21 cellular contexts compared by ENCODE assay signal in genomic region chr17:45987706-45988105, GRCh38. TPM values are rescaled to one million over a fixed set of nuclear protein-coding genes. Genes with fewer than 3 reads are reported as not detected.
A peak's percentile ranks its signal among the peaks of the same experiment; 100 is the strongest.
DNase-seq lines count a peak whose midpoint lies in the region; ATAC-seq, FAIRE-seq and TF ChIP-seq lines count a peak whose summit lies in the region.
"Had no signal": no experiment of that assay in that cellular context is flagged by ENCODE, and none has a peak within 500 bp of the region (broad histone marks: within the 10 kb centered on the region; RNA-seq: fewer than 3 reads in every experiment).

No MANE protein-coding gene starts in this region.

- no peak for TF ChIP-seq EP300 in H1 (IDR thresholded peaks at IDR 0.05; ENCODE audit: borderline replicate concordance in 1 of 2, low read depth in 2 of 2, low read length in 2 of 2)

- H4K20me1 ChIP-seq in H1 (replicated peaks in 1 of 2; ENCODE audit: control insufficient read depth in 1 of 2, insufficient read depth in 2 of 2, low read length in 2 of 2): no peaks in the 10 kb centered on the region
- H4K20me1 ChIP-seq in osteoblast (ENCODE audit: insufficient read depth, low read length): no peaks in the 10 kb centered on the region

- H3K79me1 ChIP-seq in H1 (ENCODE audit: low read depth, low read length): no peaks in the 10 kb centered on the region

- H3K27ac ChIP-seq in H1 (ENCODE audit: low read depth, low read length) (no peak overlapping the region), osteoblast (ENCODE audit: low read depth, low read length) (no peak overlapping the region)
- H3K27ac ChIP-seq: 22Rv1, A549, C4-2B had no signal

- H3K9ac ChIP-seq in H1 (replicated peaks in 1 of 4; ENCODE audit: extremely low read depth in 1 of 4, low read depth in 3 of 4, low read length in 3 of 4): no peak overlapping the region

- CTCF ChIA-PET in H1 (lab: Charles Lee; ENCODE audit: partially characterized antibody): interaction anchor here (1.0 to 2.2 kb wide), 4 partner anchors 10 to 23 kb away, joined by 3 to 11 read pairs (median 4); no protein-coding TSS in a partner anchor

- H3K14ac ChIP-seq in H1 (ENCODE audit: insufficient read length): no peak overlapping the region

- no peak overlapping the region for H3K4ac ChIP-seq in H1 (replicated peaks; ENCODE audit: insufficient read length, low read depth, low read length)

- peaks cover 0 to 10% (median 4%) of the 10 kb centered on the region in 4 experiments; a peak in 4 of 7 replicates for H3K4me1 ChIP-seq in H1 (replicated peaks in 1 of 4; ENCODE audit: control insufficient read depth in 3 of 4, insufficient read depth in 4 of 4, low read length in 3 of 4)
- no peaks in the 10 kb centered on the region for H3K4me1 ChIP-seq in osteoblast (ENCODE audit: insufficient read depth, low read length)
- H3K4me1 ChIP-seq: A549, Caco-2, HAP-1 had no signal

- H2BK120ac ChIP-seq in H1 (replicated peaks; ENCODE audit: low read depth, low read length): no peak overlapping the region

- no peak overlapping the region for H3K18ac ChIP-seq in H1 (ENCODE audit: extremely low read depth, low read length)

- peak overlapping the region; percentile 11; the same call in 1 of the 2 replicates for H4K8ac ChIP-seq in H1 (ENCODE audit: extremely low read depth, insufficient read depth, low read length)

- H3K9me3 Mint-ChIP-seq in natural killer cell: no peaks in the 10 kb centered on the region
- H3K9me3 Mint-ChIP-seq: CD4-positive, alpha-beta T cell had no signal

- FAIRE-seq in H1 (lab: Jason Lieb, UNC): no peak
- FAIRE-seq: A549, D721Med, GM19239 had no signal

- H3K56ac ChIP-seq in H1 (replicated peaks; ENCODE audit: insufficient read length, low read depth, low read length): no peak overlapping the region

- H3K4me2 ChIP-seq in H1 (ENCODE audit: insufficient read depth in 1 of 2, low read depth in 2 of 2, low read length in 2 of 2): no peak overlapping the region
- H3K4me2 ChIP-seq in osteoblast (ENCODE audit: insufficient read depth, low read length): no peak overlapping the region
- H3K4me2 ChIP-seq: A549 had no signal

- no peaks in the 10 kb centered on the region for H3K36me3 Mint-ChIP-seq in natural killer cell

- H3K23ac ChIP-seq in H1 (ENCODE audit: insufficient read length): no peak overlapping the region

- DNase-seq in DMS53 (lab: John Stamatoyannopoulos, UW) (peak; percentile 25), DMS53 treated with DMSO at 0.1 percent for 48 hours (lab: John Stamatoyannopoulos, UW; ENCODE audit: unreplicated experiment) (no peak), H1 (ENCODE audit: low read depth in 1 of 2, low spot score in 2 of 2) (no peak), osteoblast (ENCODE audit: insufficient read length, low spot score, missing footprints) (peak; percentile 35), natural killer cell (no peak)
- DNase-seq in stimulated activated naive CD8-positive, alpha-beta T cell treated with anti-CD3 and anti-CD28 coated beads, Interleukin-15, Interleukin-2, amounts not matched to agents 100 U/mL and 50 U/mL, for 24 hours: no peak
- DNase-seq: AML-193; Caco-2; CD4-positive, alpha-beta T cell; DMS79 treated with DMSO at 0.1 percent for 48 hours; GF-D8 had no signal

- ATAC-seq in natural killer cell (no peak), GM18511 (IDR thresholded peaks at IDR 0.05; ENCODE audit: unreplicated experiment) (no peak)
- ATAC-seq in stimulated activated naive CD8-positive, alpha-beta T cell treated with anti-CD3 and anti-CD28 coated beads, Interleukin-15, Interleukin-2, amounts not matched to agents 100 U/mL and 50 U/mL, for 24 hours: no peak
- ATAC-seq: A549 had no signal

- no peak for TF ChIP-seq POLR2A in H1 (IDR thresholded peaks at IDR 0.05; ENCODE audit: control extremely low read depth in 1 of 2, low read depth in 2 of 2, low read length in 2 of 2)

- no peak overlapping the region for H2BK15ac ChIP-seq in H1 (ENCODE audit: low read length)

- no peak overlapping the region for H3K4me3 Mint-ChIP-seq in natural killer cell
- H3K4me3 Mint-ChIP-seq: CD4-positive, alpha-beta T cell had no signal

- H3K79me2 ChIP-seq in H1 (ENCODE audit: control insufficient read depth in 1 of 2, insufficient read depth in 2 of 2, low read length in 2 of 2): no peaks in the 10 kb centered on the region
- H3K79me2 ChIP-seq in osteoblast (ENCODE audit: insufficient read depth, low read length): no peaks in the 10 kb centered on the region

- no peak overlapping the region for H2BK5ac ChIP-seq in H1 (ENCODE audit: low read depth, low read length)

- TF ChIP-seq RAD21 in H1 (IDR thresholded peaks at IDR 0.05 in 1 of 2, conservative IDR thresholded peaks at IDR 0.05 in 1 of 2; ENCODE audit: low read depth in 2 of 2, low read length in 2 of 2): no peak

- no peaks in the 10 kb centered on the region for H3K23me2 ChIP-seq in H1 (ENCODE audit: low read depth, low read length)

- H3K36me3 ChIP-seq in H1 (ENCODE audit: control insufficient read depth in 2 of 4, insufficient read depth in 4 of 4, low read length in 3 of 4): no peaks in the 10 kb centered on the region
- H3K36me3 ChIP-seq in osteoblast (ENCODE audit: insufficient read depth, low read length): no peaks in the 10 kb centered on the region
- H3K36me3 ChIP-seq: HAP-1 had no signal

- no peak overlapping the region for H4K5ac ChIP-seq in H1 (ENCODE audit: insufficient read length, low read depth, low read length)

- no peak overlapping the region for H3K4me3 ChIP-seq in H1 (ENCODE audit: extremely low read depth in 1 of 4, insufficient read depth in 2 of 4, low read depth in 3 of 4, low read length in 4 of 4)
- H3K4me3 ChIP-seq in osteoblast (ENCODE audit: insufficient read depth, low read length): no peak overlapping the region
- H3K4me3 ChIP-seq: A549, HAP-1 had no signal

- WGBS in H1 (ENCODE audit: extremely low coverage in 1 of 2, insufficient coverage in 1 of 2, insufficient read length in 1 of 2, insufficient replicate concordance in 2 of 2, low coverage in 1 of 2, low lambda C conversion rate in 2 of 2, missing lambda C conversion rate in 1 of 2), 2 experiments: 90% methylated on average over 4 of the region's 5 CpGs; no CpG with 5 or more reads in 1 of the 2 experiments

- H2AK5ac ChIP-seq in H1 (ENCODE audit: low read depth, low read length): no peak overlapping the region

- H3K9me3 ChIP-seq in H1 (ENCODE audit: insufficient read depth in 2 of 2, low read depth in 1 of 2, low read length in 1 of 2) (no peaks in the 10 kb centered on the region), osteoblast (ENCODE audit: low read depth, low read length) (no peaks in the 10 kb centered on the region)
- H3K9me3 ChIP-seq: A549, Caco-2, HAP-1 had no signal

- H4K91ac ChIP-seq in H1 (replicated peaks; ENCODE audit: insufficient read length, low read length): no peak overlapping the region

- H2AFZ ChIP-seq in H1 (ENCODE audit: low read length) (no peak overlapping the region), osteoblast (ENCODE audit: low read length) (no peak overlapping the region)

- POLR2A ChIA-PET in H1 (lab: Charles Lee; ENCODE audit: partially characterized antibody): no interaction called here

- no peak overlapping the region for H2BK12ac ChIP-seq in H1 (ENCODE audit: low read depth, low read length)

- peaks cover 0 to 7% of the 10 kb centered on the region in 2 donors for H3K27me3 Mint-ChIP-seq in natural killer cell (ENCODE audit: low read depth in 2 of 2)
- H3K27me3 Mint-ChIP-seq: CD4-positive, alpha-beta T cell had no signal

- H3K27me3 ChIP-seq in H1 (replicated peaks in 1 of 4; ENCODE audit: control insufficient read depth in 3 of 4, extremely low read depth in 1 of 4, insufficient read depth in 3 of 4, low read length in 3 of 4): peaks cover 0 to 2% (median 0%) of the 10 kb centered on the region in 4 experiments; a peak in 1 of 7 replicates
- H3K27me3 ChIP-seq in osteoblast (ENCODE audit: insufficient read depth, low read length): peaks cover 12% of the 10 kb centered on the region

- H3K4me1 Mint-ChIP-seq in natural killer cell: no peaks in the 10 kb centered on the region

- H3K27ac Mint-ChIP-seq in natural killer cell: no peak overlapping the region
- H3K27ac Mint-ChIP-seq: CD4-positive, alpha-beta T cell had no signal

- no peak overlapping the region for H2BK20ac ChIP-seq in H1 (ENCODE audit: low read length)

- TF ChIP-seq CTCF in H1 (IDR thresholded peaks at IDR 0.05; ENCODE audit: control extremely low read depth in 1 of 3, insufficient read depth in 1 of 3, low read depth in 1 of 3, low read length in 3 of 3) (no peak), osteoblast (IDR thresholded peaks at IDR 0.05; ENCODE audit: extremely low read depth, low read depth, low read length) (no peak), natural killer cell (IDR thresholded peaks at IDR 0.05) (no peak)

- intact Hi-C loops in natural killer cell (cut with micrococcal nuclease): no loop called here

TF ChIP-seq in H1, 55 proteins besides CTCF, POLR2A, EP300 and RAD21:
- TF ChIP-seq RBBP5 (IDR thresholded peaks at IDR 0.05; ENCODE audit: borderline replicate concordance, low read depth, low read length) (no peak), JUN (IDR thresholded peaks at IDR 0.05; ENCODE audit: low read depth, low read length) (no peak), GTF2F1 (IDR thresholded peaks at IDR 0.05; ENCODE audit: borderline replicate concordance, low read depth, low read length) (no peak), CTBP2 (IDR thresholded peaks at IDR 0.05; ENCODE audit: borderline replicate concordance, insufficient read depth, insufficient read length, low read length) (no peak)

RNA-seq across cellular contexts. Expression of gene STH, which starts 11.3 kb away (rescaled TPM):
- not detected in 2 replicates for total RNA-seq in H1 (2021; fragmentation: NEBNext Ultra II Directional; extraction: Animal tissue kit (Norgen Biotek cat#: 25700))
- polyA plus RNA-seq in H1 (2011; rRNA removed): not detected in 2 replicates
- polyA plus RNA-seq in H1 (2011; cell fraction: cytosol; rRNA removed): not detected
- polyA plus RNA-seq in H1 (2011; cell fraction: nucleus; rRNA removed): not detected
- not detected in 4 replicates for polyA plus RNA-seq in H1 (2012, experiment 1 of 2)
- polyA plus RNA-seq in H1 (2012, experiment 2 of 2): not detected
- not detected for polyA plus RNA-seq in H1 (2013, experiment 1 of 2)
- polyA plus RNA-seq in H1 (2013, experiment 2 of 2): not detected
- not detected in 2 replicates for polyA minus RNA-seq in H1 (2011; rRNA and poly(A)+ RNA removed)
- not detected for polyA minus RNA-seq in H1 (2011; cell fraction: cytosol; rRNA and poly(A)+ RNA removed)
- not detected for polyA minus RNA-seq in H1 (2011; cell fraction: nucleus; rRNA and poly(A)+ RNA removed)
- total RNA-seq in osteoblast (not detected in 2 replicates), natural killer cell (not detected)
- total RNA-seq: Caco-2; CD4-positive, alpha-beta T cell; H4; HT-29 had no signal
- polyA plus RNA-seq: A549, BJ had no signal

Comparison
In these comparisons a context has a peak if more than half of its experiments do, and no peak if none do; other contexts are left out.
1. DNase-seq: peak in DMS53 (single experiment) and osteoblast (single experiment); none in DMS53 treated with DMSO at 0.1 percent for 48 hours (single experiment), H1 (0 of 2), natural killer cell (single experiment) and stimulated activated naive CD8-positive, alpha-beta T cell treated with anti-CD3 and anti-CD28 coated beads, Interleukin-15, Interleukin-2, amounts not matched to agents 100 U/mL and 50 U/mL, for 24 hours (single experiment).